11 cellular contexts compared by ENCODE assay signal in genomic region chr1:12185036-12185435, GRCh38. TPM values are rescaled to one million over a fixed set of nuclear protein-coding genes. Genes with fewer than 3 reads are reported as not detected.
A peak's percentile ranks its signal among the peaks of the same experiment; 100 is the strongest.
DNase-seq lines count a peak whose midpoint lies in the region; ATAC-seq, FAIRE-seq and TF ChIP-seq lines count a peak whose summit lies in the region.
"Had no signal": no experiment of that assay in that cellular context is flagged by ENCODE, and none has a peak within 500 bp of the region (broad histone marks: within the 10 kb centered on the region; RNA-seq: fewer than 3 reads in every experiment).

No MANE protein-coding gene starts in this region.

- no TSS peak for BruUV-seq in HepG2 (replicated peaks; lab: Mats Ljungman, UMichigan)

- peak overlapping the region; percentile 93 for H3K27ac ChIP-seq in HL-60 (replicated peaks)
- H3K27ac ChIP-seq in adrenal gland, result peak overlapping the region; percentile 53 to 93 (median 79)
- no peak overlapping the region for H3K27ac ChIP-seq in HepG2 (ENCODE audit: extremely low read length, insufficient read depth, low read length)
- peak overlapping the region; percentile 83 for H3K27ac ChIP-seq in skeletal muscle tissue (ENCODE audit: low read depth, low read length)

- no peak overlapping the region for H3K4me3 Mint-ChIP-seq in activated CD4-positive, alpha-beta memory T cell treated with anti-CD3 and anti-CD28 coated beads, Interleukin-2, amount 10 ng/mL, durations not matched to agents 7 days and 5 days
- H3K4me3 Mint-ChIP-seq: activated naive CD4-positive, alpha-beta T cell treated with anti-CD3 and anti-CD28 coated beads for 36 hours had no signal

- DNase-seq in HL-60 (ENCODE audit: low read depth in 1 of 2, low spot score in 1 of 2) (peak in 1 of 2 experiments; percentile 66), adrenal gland (no peak), HepG2 (ENCODE audit: low spot score) (no peak), AG08396 (ENCODE audit: low spot score) (no peak), NCI-H2029 (lab: John Stamatoyannopoulos, UW) (no peak)
- no peak for DNase-seq in activated CD4-positive, alpha-beta memory T cell treated with anti-CD3 and anti-CD28 coated beads, Interleukin-2, amount 10 ng/mL, durations not matched to agents 7 days and 5 days
- DNase-seq: activated naive CD4-positive, alpha-beta T cell treated with anti-CD3 and anti-CD28 coated beads for 36 hours; NCI-H1436 treated with DMSO at 0.1 percent for 48 hours; NK-92 treated with Interleukin-12 subunit alpha and Interleukin-12 subunit beta, amount 100 ng/mL, for 24 hours had no signal

- WGBS in adrenal gland, 4 donors, result 52 to 72% (median 62%) methylated on average over 6 to 8 of the region's 8 CpGs
- 0% methylated on average over 2 of the region's 8 CpGs for WGBS in HepG2 (ENCODE audit: low lambda C conversion rate)

- peaks cover 69% of the 10 kb centered on the region for H3K36me3 Mint-ChIP-seq in activated CD4-positive, alpha-beta memory T cell treated with anti-CD3 and anti-CD28 coated beads, Interleukin-2, amount 10 ng/mL, durations not matched to agents 7 days and 5 days (ENCODE audit: low read depth)

- no peaks in the 10 kb centered on the region for H4K20me1 ChIP-seq in HepG2 (ENCODE audit: insufficient read depth, low read length)

- intact Hi-C loops in adrenal gland (cut with DNase I), result no loop called here
- intact Hi-C loops in HepG2 (cut with micrococcal nuclease; ENCODE audit: unreplicated experiment), result no loop called here

- H3K9me3 ChIP-seq in adrenal gland (replicated peaks in 1 of 3) (no peaks in the 10 kb centered on the region), HepG2 (ENCODE audit: low read length) (no peaks in the 10 kb centered on the region), skeletal muscle tissue (ENCODE audit: control insufficient read depth in 3 of 3, low read length in 3 of 3) (no peaks in the 10 kb centered on the region)

- peak overlapping the region; percentile 35 for H3K4me3 ChIP-seq in HL-60 (replicated peaks; ENCODE audit: insufficient read depth, low read length)
- peak overlapping the region in 1 of 4 donors; percentile 23 for H3K4me3 ChIP-seq in adrenal gland
- H3K4me3 ChIP-seq in HepG2 (replicated peaks in 1 of 3; ENCODE audit: insufficient read depth in 1 of 3, low read depth in 2 of 3, low read length in 3 of 3), result peak overlapping the region in 1 of 3 experiments; percentile 51; a peak in 1 of 6 replicates
- peak overlapping the region in 2 of 3 donors; percentile 20 to 35 for H3K4me3 ChIP-seq in skeletal muscle tissue (ENCODE audit: low read length in 3 of 3)

- H3K27ac Mint-ChIP-seq in activated CD4-positive, alpha-beta memory T cell treated with anti-CD3 and anti-CD28 coated beads, Interleukin-2, amount 10 ng/mL, durations not matched to agents 7 days and 5 days, result no peak overlapping the region
- H3K27ac Mint-ChIP-seq: activated naive CD4-positive, alpha-beta T cell treated with anti-CD3 and anti-CD28 coated beads for 36 hours had no signal

- H3K79me2 ChIP-seq in HepG2 (ENCODE audit: insufficient read depth, low read length), result no peaks in the 10 kb centered on the region

- in situ Hi-C loops in HepG2 (cut with HindIII; ENCODE audit: extremely low pct_ligation_motif_present, low pct_unique_long_range_greater_than_20kb), result no loop called here

- CTCF ChIA-PET in HepG2 (lab: Yijun Ruan, JAX; ENCODE audit: low intra/inter-chr PET ratio, low total read pairs), result no interaction called here
- CTCF ChIA-PET in activated CD4-positive, alpha-beta memory T cell treated with anti-CD3 and anti-CD28 coated beads, Interleukin-2, amount 10 ng/mL, durations not matched to agents 7 days and 5 days (lab: Charles Lee), result interaction anchor here (7.0 kb wide), 1 partner anchor 61 kb away, joined by 37 read pairs; no protein-coding TSS in a partner anchor

- H3K4me1 ChIP-seq in adrenal gland (replicated peaks in 1 of 2) (peaks cover 19 to 64% of the 10 kb centered on the region in 2 donors), HepG2 (ENCODE audit: insufficient read depth, low read length) (peaks cover 44% of the 10 kb centered on the region), skeletal muscle tissue (ENCODE audit: control insufficient read depth in 3 of 3, insufficient read depth in 3 of 3, low read length in 3 of 3) (peaks cover 45 to 81% (median 76%) of the 10 kb centered on the region in 3 donors)

- ATAC-seq in HepG2 (no peak), HG03175 (IDR thresholded peaks at IDR 0.05; ENCODE audit: unreplicated experiment) (no peak)

- no peak for FAIRE-seq in HepG2 (lab: Jason Lieb, UNC)

- H3K4me1 Mint-ChIP-seq in activated CD4-positive, alpha-beta memory T cell treated with anti-CD3 and anti-CD28 coated beads, Interleukin-2, amount 10 ng/mL, durations not matched to agents 7 days and 5 days, result peaks cover 60% of the 10 kb centered on the region

- no peak for TF ChIP-seq POLR2A in adrenal gland (IDR thresholded peaks at IDR 0.05)
- no peak for TF ChIP-seq POLR2A in HepG2 (IDR thresholded peaks at IDR 0.05; ENCODE audit: insufficient read depth in 1 of 2, low read depth in 2 of 2, low read length in 2 of 2)

- no peak overlapping the region for H2AFZ ChIP-seq in HepG2 (ENCODE audit: low read length)

- no peaks in the 10 kb centered on the region for H3K9me3 Mint-ChIP-seq in activated CD4-positive, alpha-beta memory T cell treated with anti-CD3 and anti-CD28 coated beads, Interleukin-2, amount 10 ng/mL, durations not matched to agents 7 days and 5 days
- H3K9me3 Mint-ChIP-seq: activated naive CD4-positive, alpha-beta T cell treated with anti-CD3 and anti-CD28 coated beads for 36 hours had no signal

- TF ChIP-seq CTCF in HL-60 (IDR thresholded peaks at IDR 0.05; ENCODE audit: insufficient read depth, low read length) (no peak), adrenal gland (IDR thresholded peaks at IDR 0.05) (no peak), HepG2 (CRISPR knock-in tag; IDR thresholded peaks at IDR 0.05) (no peak)

- H3K27me3 ChIP-seq in HL-60 (ENCODE audit: insufficient read depth, poor library complexity, severe bottlenecking), result no peaks in the 10 kb centered on the region
- H3K27me3 ChIP-seq in adrenal gland, result no peaks in the 10 kb centered on the region
- peaks cover 11 to 32% of the 10 kb centered on the region in 2 experiments; a peak in 3 of 5 replicates for H3K27me3 ChIP-seq in HepG2 (ENCODE audit: control insufficient read depth in 1 of 2, insufficient read depth in 2 of 2, low read length in 2 of 2)
- no peaks in the 10 kb centered on the region for H3K27me3 ChIP-seq in skeletal muscle tissue (ENCODE audit: control insufficient read depth in 3 of 3, insufficient read depth in 3 of 3, low read length in 3 of 3)

- no peaks in the 10 kb centered on the region for H3K36me3 ChIP-seq in adrenal gland (replicated peaks in 1 of 2)
- no peaks in the 10 kb centered on the region for H3K36me3 ChIP-seq in HepG2 (replicated peaks in 1 of 2; ENCODE audit: control insufficient read depth in 1 of 2, insufficient read depth in 2 of 2, low read length in 2 of 2)
- H3K36me3 ChIP-seq in skeletal muscle tissue (ENCODE audit: control insufficient read depth in 3 of 3, insufficient read depth in 3 of 3, low read length in 3 of 3), result peaks cover 4 to 5% (median 5%) of the 10 kb centered on the region in 3 donors

- no peak for TF ChIP-seq EP300 in HepG2 (IDR thresholded peaks at IDR 0.05; ENCODE audit: low read depth in 2 of 2, low read length in 2 of 2)
- TF ChIP-seq EP300 in HepG2 (CRISPR knock-in tag; IDR thresholded peaks at IDR 0.05; ENCODE audit: borderline replicate concordance), result no peak

- TF ChIP-seq RAD21 in HepG2 (CRISPR knock-in tag; IDR thresholded peaks at IDR 0.05), result no peak

- H3K9ac ChIP-seq in HepG2 (ENCODE audit: insufficient read depth, low read depth, low read length) (no peak overlapping the region), skeletal muscle tissue (ENCODE audit: low read depth in 1 of 3, low read length in 3 of 3) (peak overlapping the region; percentile 53 to 70 (median 65))

- H3K27me3 Mint-ChIP-seq in activated CD4-positive, alpha-beta memory T cell treated with anti-CD3 and anti-CD28 coated beads, Interleukin-2, amount 10 ng/mL, durations not matched to agents 7 days and 5 days, result no peaks in the 10 kb centered on the region

- H3K4me2 ChIP-seq in HepG2 (ENCODE audit: low read depth, low read length), result peak overlapping the region; percentile 62; the same call in 1 of the 2 replicates

- POLR2A ChIA-PET in HepG2 (lab: Yijun Ruan, JAX), result interaction anchor here (0.5 kb wide), 1 partner anchor 429 kb away, joined by 4 read pairs; no protein-coding TSS in a partner anchor
- POLR2A ChIA-PET in activated CD4-positive, alpha-beta memory T cell treated with anti-CD3 and anti-CD28 coated beads, Interleukin-2, amount 10 ng/mL, durations not matched to agents 7 days and 5 days (lab: Charles Lee), result interaction anchor here (27.5 kb wide), 1 partner anchor 28 kb away, joined by 918 read pairs; the partner anchor contains the start of gene TNFRSF1B

RNA-seq across cellular contexts. Expression of gene TNFRSF1B, which starts 18.2 kb away (rescaled TPM):
- total RNA-seq in adrenal gland, result 10 to 100 TPM; 14.6 to 58.3 (median 36.8) TPM
- polyA plus RNA-seq in adrenal gland, result 10 to 100 TPM in 2 of 3 donors, 1 to 10 TPM in 1; 7.7 to 11.7 (median 10.7) TPM
- 0.04 TPM in 1 of 2 replicates, not detected in the other for total RNA-seq in HepG2 (2016; rRNA removed; fragmentation: Illumina TruSeq; extraction: Trizol)
- not detected in 2 replicates for total RNA-seq in HepG2 (2016; cell fraction: cytosol; rRNA removed; fragmentation: Illumina TruSeq; extraction: Trizol; ENCODE audit: low read depth)
- total RNA-seq in HepG2 (2016; cell fraction: insoluble cytoplasmic fraction; rRNA removed; fragmentation: Illumina TruSeq; extraction: Trizol), result not detected in 2 replicates
- not detected in 2 replicates for total RNA-seq in HepG2 (2016; cell fraction: membrane; rRNA removed; fragmentation: Illumina TruSeq; extraction: Trizol)
- not detected in 2 replicates for total RNA-seq in HepG2 (2016; cell fraction: nucleus; rRNA removed; fragmentation: Illumina TruSeq; extraction: Trizol)
- polyA plus RNA-seq in HepG2 (2011; rRNA removed), result 0.11 and 0.29 TPM in 2 replicates
- 0.05 and 0.07 TPM in 2 replicates for polyA plus RNA-seq in HepG2 (2011; cell fraction: cytosol; rRNA removed)
- polyA plus RNA-seq in HepG2 (2011; cell fraction: nucleus; rRNA removed), result 0.05 TPM in 2 replicates
- polyA plus RNA-seq in HepG2 (2012), result not detected in 2 replicates
- not detected in 2 replicates for polyA plus RNA-seq in HepG2 (2016; cell fraction: cytosol; fragmentation: Illumina TruSeq; extraction: Trizol; ENCODE audit: low read depth)
- not detected in 2 replicates for polyA plus RNA-seq in HepG2 (2016; cell fraction: insoluble cytoplasmic fraction; fragmentation: Illumina TruSeq; extraction: Trizol; ENCODE audit: low read depth)
- not detected in 2 replicates for polyA plus RNA-seq in HepG2 (2016; cell fraction: membrane; fragmentation: Illumina TruSeq; extraction: Trizol; ENCODE audit: low read depth)
- polyA plus RNA-seq in HepG2 (2016; cell fraction: nucleus; fragmentation: Illumina TruSeq; extraction: Trizol; ENCODE audit: insufficient read depth, low read depth), result not detected in 2 replicates
- polyA minus RNA-seq in HepG2 (2011; rRNA and poly(A)+ RNA removed; ENCODE audit: low replicate concordance), result 0.14 and 1.1 TPM in 2 replicates
- polyA minus RNA-seq in HepG2 (2011; cell fraction: cytosol; rRNA and poly(A)+ RNA removed), result not detected in 2 replicates
- polyA minus RNA-seq in HepG2 (2011; cell fraction: nucleus; rRNA and poly(A)+ RNA removed), result 0.90 TPM in 1 of 2 replicates, not detected in the other
- total RNA-seq in skeletal muscle tissue, result 9.9 TPM
- total RNA-seq in activated CD4-positive, alpha-beta memory T cell treated with anti-CD3 and anti-CD28 coated beads, Interleukin-2, amount 10 ng/mL, durations not matched to agents 7 days and 5 days, result 100 to 1,000 TPM; 434 to 447 TPM

RNA-seq across cellular contexts. Expression of gene VPS13D, which starts 44.8 kb away (rescaled TPM):
- 10 to 100 TPM; 33.2 to 62.3 (median 43.8) TPM for total RNA-seq in adrenal gland
- 10 to 100 TPM; 17.0 to 23.3 (median 23.2) TPM for polyA plus RNA-seq in adrenal gland
- 13.9 and 14.2 TPM in 2 replicates for total RNA-seq in HepG2 (2016; rRNA removed; fragmentation: Illumina TruSeq; extraction: Trizol)
- total RNA-seq in HepG2 (2016; cell fraction: cytosol; rRNA removed; fragmentation: Illumina TruSeq; extraction: Trizol; ENCODE audit: low read depth), result 5.8 and 6.7 TPM in 2 replicates
- 10.6 and 11.0 TPM in 2 replicates for total RNA-seq in HepG2 (2016; cell fraction: insoluble cytoplasmic fraction; rRNA removed; fragmentation: Illumina TruSeq; extraction: Trizol)
- 4.5 and 5.9 TPM in 2 replicates for total RNA-seq in HepG2 (2016; cell fraction: membrane; rRNA removed; fragmentation: Illumina TruSeq; extraction: Trizol)
- total RNA-seq in HepG2 (2016; cell fraction: nucleus; rRNA removed; fragmentation: Illumina TruSeq; extraction: Trizol), result 20.5 and 26.2 TPM in 2 replicates
- polyA plus RNA-seq in HepG2 (2011; rRNA removed), result 8.6 and 9.2 TPM in 2 replicates
- polyA plus RNA-seq in HepG2 (2011; cell fraction: cytosol; rRNA removed), result 7.0 and 8.7 TPM in 2 replicates
- 16.7 and 19.0 TPM in 2 replicates for polyA plus RNA-seq in HepG2 (2011; cell fraction: nucleus; rRNA removed)
- polyA plus RNA-seq in HepG2 (2012), result 7.3 and 7.6 TPM in 2 replicates
- polyA plus RNA-seq in HepG2 (2016; cell fraction: cytosol; fragmentation: Illumina TruSeq; extraction: Trizol; ENCODE audit: low read depth), result 0.57 and 0.77 TPM in 2 replicates
- 7.9 and 10.6 TPM in 2 replicates for polyA plus RNA-seq in HepG2 (2016; cell fraction: insoluble cytoplasmic fraction; fragmentation: Illumina TruSeq; extraction: Trizol; ENCODE audit: low read depth)
- polyA plus RNA-seq in HepG2 (2016; cell fraction: membrane; fragmentation: Illumina TruSeq; extraction: Trizol; ENCODE audit: low read depth), result 1.4 and 1.5 TPM in 2 replicates
- 10.4 and 11.0 TPM in 2 replicates for polyA plus RNA-seq in HepG2 (2016; cell fraction: nucleus; fragmentation: Illumina TruSeq; extraction: Trizol; ENCODE audit: insufficient read depth, low read depth)
- 26.2 and 54.8 TPM in 2 replicates for polyA minus RNA-seq in HepG2 (2011; rRNA and poly(A)+ RNA removed; ENCODE audit: low replicate concordance)
- 11.6 and 12.3 TPM in 2 replicates for polyA minus RNA-seq in HepG2 (2011; cell fraction: cytosol; rRNA and poly(A)+ RNA removed)
- 52.4 and 72.0 TPM in 2 replicates for polyA minus RNA-seq in HepG2 (2011; cell fraction: nucleus; rRNA and poly(A)+ RNA removed)
- 40.2 TPM for total RNA-seq in skeletal muscle tissue
- 10 to 100 TPM; 28.1 to 31.4 TPM for total RNA-seq in activated CD4-positive, alpha-beta memory T cell treated with anti-CD3 and anti-CD28 coated beads, Interleukin-2, amount 10 ng/mL, durations not matched to agents 7 days and 5 days

Comparison
In these comparisons a context has a peak if more than half of its experiments do, and no peak if none do; other contexts are left out.
1. RNA of gene TNFRSF1B, which starts 18.2 kb away (total RNA-seq): 434 to 447 TPM in activated CD4-positive, alpha-beta memory T cell treated with anti-CD3 and anti-CD28 coated beads, Interleukin-2, amount 10 ng/mL, durations not matched to agents 7 days and 5 days, 14.6 to 58.3 TPM in adrenal gland and 9.9 TPM in skeletal muscle tissue (single experiment); 0.04 TPM in HepG2; every median in the first group is over 10 times any median in the second.